ENCODE assay signal across 21 cellular contexts in the genomic region with DNA sequence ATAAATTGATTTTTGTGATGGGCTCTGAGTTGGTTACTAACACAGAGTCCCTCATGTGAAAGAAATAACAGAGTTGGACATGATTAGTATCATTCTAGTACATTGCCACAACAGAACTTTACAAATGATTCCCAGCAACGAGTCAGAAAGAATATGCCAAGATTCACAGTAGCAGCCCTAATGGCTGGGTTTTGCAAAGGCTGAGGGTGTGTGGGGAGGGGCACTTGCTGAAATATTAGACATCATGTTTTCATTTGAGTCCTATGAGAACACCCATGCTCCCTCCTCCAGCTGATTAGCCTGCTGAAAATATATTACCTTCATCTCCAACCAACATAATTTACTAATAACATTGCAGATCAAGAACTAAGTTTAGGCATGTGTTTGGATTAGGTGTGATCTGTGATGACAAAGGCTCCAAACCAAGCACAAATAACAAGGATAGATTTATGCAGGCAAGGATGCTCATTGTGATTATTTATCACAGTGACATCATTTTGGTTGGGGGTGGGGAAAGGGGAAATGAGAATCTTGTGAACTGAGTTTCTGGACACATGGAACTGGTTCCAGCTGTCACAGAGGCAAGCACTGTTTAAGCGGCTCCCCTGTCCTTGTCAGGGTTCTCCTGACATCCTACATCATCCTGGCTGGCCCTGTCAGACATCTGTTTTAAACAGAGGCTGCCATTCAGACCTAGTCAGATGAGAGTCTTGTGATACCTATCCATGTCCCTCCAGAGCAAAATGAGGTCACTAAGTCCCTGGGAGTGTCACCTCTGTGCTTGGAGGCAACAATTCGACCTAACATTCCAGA.
DNase-seq lines count a peak whose midpoint lies in the region.
"Had no signal": no experiment of that assay in that cellular context is flagged by ENCODE, and none has a peak within 500 bp of the region (broad histone marks: within the 10 kb centered on the region; RNA-seq: fewer than 3 reads in every experiment).

No MANE protein-coding gene starts in this region.

- no peak overlapping the region for H3K9ac ChIP-seq in stomach smooth muscle (ENCODE audit: low read length in 2 of 2)

- H3K9me3 ChIP-seq in stomach smooth muscle (ENCODE audit: control insufficient read depth in 2 of 2, low read length in 2 of 2), result no peaks in the 10 kb centered on the region
- H3K9me3 ChIP-seq: spleen had no signal

- H3K36me3 ChIP-seq in stomach smooth muscle (ENCODE audit: control insufficient read depth in 2 of 2, insufficient read depth in 2 of 2, low read length in 2 of 2), result no peaks in the 10 kb centered on the region
- H3K36me3 ChIP-seq: brain microvascular endothelial cell, spleen had no signal

- peak; percentile 97 for DNase-seq in SK-MEL-5 (ENCODE audit: low read depth, low spot score)
- peak; percentile 16 for DNase-seq in foreskin melanocyte
- peak; percentile 57 for DNase-seq in left kidney (ENCODE audit: low read depth, low spot score)
- DNase-seq in activated gamma-delta T cell (lab: John Stamatoyannopoulos, UW), result no peak
- DNase-seq in NOMO-1 treated with DMSO at 0.1 percent for 48 hours (lab: John Stamatoyannopoulos, UW; ENCODE audit: unreplicated experiment), result no peak
- no peak for DNase-seq in T-helper 9 cell
- no peak for DNase-seq in activated T-cell treated with anti-CD3 and anti-CD28 coated beads for 4 hours
- DNase-seq: activated CD4-positive, CD25-positive, alpha-beta regulatory T cell treated with anti-CD3 and anti-CD28 coated beads, Interleukin-2, amount 50 U/mL, for 72 hours; activated CD8-positive, alpha-beta memory T cell treated with anti-CD3 and anti-CD28 coated beads for 24 hours; activated naive CD8-positive, alpha-beta T cell treated with anti-CD3 and anti-CD28 coated beads, Interleukin-2, amount 10 ng/mL, durations not matched to agents 7 days and 5 days; brain microvascular endothelial cell; CD8-positive, alpha-beta T cell; DMS79 treated with DMSO at 0.1 percent for 48 hours; naive thymus-derived CD8-positive, alpha-beta T cell; NCI-H1694 treated with DMSO at 0.1 percent for 48 hours; NCI-H774; PC-9; spleen; stimulated activated CD8-positive, alpha-beta memory T cell treated with anti-CD3 and anti-CD28 coated beads, Interleukin-4, amount 100 ng/mL, for 48 hours had no signal

- peaks cover 17% of the 10 kb centered on the region for H3K4me1 ChIP-seq in stomach smooth muscle (ENCODE audit: control insufficient read depth, insufficient read depth, low read length)
- H3K4me1 ChIP-seq: spleen had no signal

- peak overlapping the region; percentile 41 for H3K27ac ChIP-seq in stomach smooth muscle (ENCODE audit: low read length)
- H3K27ac ChIP-seq: brain microvascular endothelial cell, PC-9, SK-N-MC, spleen had no signal

- no peak overlapping the region for H3K4me3 ChIP-seq in stomach smooth muscle (ENCODE audit: low read length in 2 of 2)
- H3K4me3 ChIP-seq: PC-9, SK-N-MC, spleen had no signal

- no peaks in the 10 kb centered on the region for H3K27me3 ChIP-seq in stomach smooth muscle (ENCODE audit: control insufficient read depth in 1 of 2, insufficient read depth in 2 of 2, low read length in 2 of 2)
- H3K27me3 ChIP-seq: brain microvascular endothelial cell, spleen had no signal

- in situ Hi-C loops in SK-MEL-5 (cut with HindIII; ENCODE audit: low pct_unique_long_range_greater_than_20kb, low sequenced_read_pairs), result no loop called here

Comparison
In these comparisons a context has a peak if more than half of its experiments do, and no peak if none do; other contexts are left out.
1. DNase-seq: peak in SK-MEL-5 (single experiment), foreskin melanocyte (single experiment) and left kidney (single experiment); none in activated gamma-delta T cell (single experiment), NOMO-1 treated with DMSO at 0.1 percent for 48 hours (single experiment), T-helper 9 cell (single experiment) and activated T-cell treated with anti-CD3 and anti-CD28 coated beads for 4 hours (single experiment).